In genomic region chr10:110496553-110497437, GRCh38 we compare ENCODE assay signal across 8 cellular contexts. TPM values are rescaled to one million over a fixed set of nuclear protein-coding genes. Genes with fewer than 3 reads are reported as not detected.
DNase-seq lines count a peak whose midpoint lies in the region; ATAC-seq and TF ChIP-seq lines count a peak whose summit lies in the region.

No MANE protein-coding gene starts in this region.

- TF ChIP-seq POLR2A in gastrocnemius medialis (IDR thresholded peaks at IDR 0.05), result no peak

- TF ChIP-seq CTCF in WERI-Rb-1 (IDR thresholded peaks at IDR 0.05; ENCODE audit: low read depth, low read length), result no peak
- TF ChIP-seq CTCF in foreskin keratinocyte (conservative IDR thresholded peaks at IDR 0.05), result no peak
- no peak for TF ChIP-seq CTCF in gastrocnemius medialis (IDR thresholded peaks at IDR 0.05 in 4 of 5, conservative IDR thresholded peaks at IDR 0.05 in 1 of 5)

- H3K9me3 ChIP-seq in WERI-Rb-1 (ENCODE audit: severe bottlenecking) (no peaks in the 10 kb centered on the region), gastrocnemius medialis (no peaks in the 10 kb centered on the region)

- H3K4me3 ChIP-seq in WERI-Rb-1 (ENCODE audit: low read depth, low read length), result peak overlapping the region; percentile 95
- H3K4me3 ChIP-seq in gastrocnemius medialis, result peak overlapping the region; percentile 66 to 89 (median 83)

- intact Hi-C loops in gastrocnemius medialis (cut with DNase I; ENCODE audit: low total_unique reads), result loop anchor here (1.0 to 5.0 kb wide), 3 partner anchors 71 to 289 kb away; partner anchors contain the start of genes MXI1 and SMC3

- H3K27ac ChIP-seq in WERI-Rb-1 (peak overlapping the region; percentile 97), foreskin keratinocyte (peak overlapping the region; percentile 97), gastrocnemius medialis (peak overlapping the region; percentile 67 to 83 (median 81))

- H3K36me3 ChIP-seq in WERI-Rb-1 (no peaks in the 10 kb centered on the region; the same call in none of the 2 replicates), gastrocnemius medialis (no peaks in the 10 kb centered on the region)

- peak; percentile 7 for DNase-seq in DMS153 (lab: John Stamatoyannopoulos, UW)
- no peak for DNase-seq in DMS153 treated with DMSO at 0.1 percent for 48 hours (lab: John Stamatoyannopoulos, UW; ENCODE audit: unreplicated experiment)
- DNase-seq in WERI-Rb-1, result peak; percentile 90
- DNase-seq in foreskin keratinocyte, result no peak
- DNase-seq in gastrocnemius medialis, result no peak
- no peak for DNase-seq in left lobe of liver (ENCODE audit: low spot score)
- DNase-seq in stimulated activated CD4-positive, alpha-beta T cell treated with anti-CD3 and anti-CD28 coated beads, Interleukin-15, amount 100 ng/mL, for 24 hours, result no peak

- H3K27me3 ChIP-seq in WERI-Rb-1 (ENCODE audit: insufficient read depth, low read depth, severe bottlenecking) (no peaks in the 10 kb centered on the region), foreskin keratinocyte (no peaks in the 10 kb centered on the region), gastrocnemius medialis (peaks cover 8 to 12% (median 8%) of the 10 kb centered on the region in 3 donors)

- H3K4me1 ChIP-seq in foreskin keratinocyte (peaks cover 32% of the 10 kb centered on the region), gastrocnemius medialis (peaks cover 8 to 11% of the 10 kb centered on the region in 2 donors)

- ATAC-seq in foreskin keratinocyte (no peak), gastrocnemius medialis (no peak), left lobe of liver (no peak), GM21528 (IDR thresholded peaks at IDR 0.05; ENCODE audit: low FRiP score, unreplicated experiment) (no peak)

- in situ Hi-C loops in gastrocnemius medialis (cut with MboI; ENCODE audit: low sequenced_read_pairs in 4 of 4), result no loop called here

RNA-seq across cellular contexts. Expression of gene DUSP5, which starts 0.9 kb away (rescaled TPM):
- total RNA-seq in foreskin keratinocyte, result 89.9 and 105 TPM in 2 replicates
- polyA plus RNA-seq in foreskin keratinocyte, result 60.4 and 75.6 TPM in 2 replicates
- total RNA-seq in gastrocnemius medialis, result 1 to 10 TPM in 2 of 4 donors, under 1 TPM in 1, not detected in 1; 0.75 to 2.8 (median 2.5) TPM
- total RNA-seq in left lobe of liver, result 3.8 TPM

Comparison
In these comparisons a context has a peak if more than half of its experiments do, and no peak if none do; other contexts are left out.
1. DNase-seq: peak in DMS153 (single experiment) and WERI-Rb-1 (single experiment); none in DMS153 treated with DMSO at 0.1 percent for 48 hours (single experiment), foreskin keratinocyte (0 of 2), gastrocnemius medialis (0 of 2), left lobe of liver (single experiment) and stimulated activated CD4-positive, alpha-beta T cell treated with anti-CD3 and anti-CD28 coated beads, Interleukin-15, amount 100 ng/mL, for 24 hours (single experiment).
2. RNA of gene DUSP5, which starts 0.9 kb away (total RNA-seq): 89.9 to 105 TPM in foreskin keratinocyte; 3.8 TPM in left lobe of liver (single experiment) and 0.75 to 2.8 TPM in gastrocnemius medialis; every median in the first group is over 10 times any median in the second.
3. Peak in every context shown above with its lines, with median percentiles within 50 percentile points of each other: H3K27ac ChIP-seq.